16 cellular contexts compared by ENCODE assay signal in genomic region chr3:177680442-177680821, GRCh38.
DNase-seq lines count a peak whose midpoint lies in the region; ATAC-seq and TF ChIP-seq lines count a peak whose summit lies in the region.
"Had no signal": no experiment of that assay in that cellular context is flagged by ENCODE, and none has a peak within 500 bp of the region (broad histone marks: within the 10 kb centered on the region; RNA-seq: fewer than 3 reads in every experiment).

No MANE protein-coding gene starts in this region.

- H3K4me3 ChIP-seq in epithelial cell of esophagus (ENCODE audit: low read length) (no peak overlapping the region), spleen (no peak overlapping the region)
- H3K4me3 ChIP-seq: Peyer's patch, thoracic aorta had no signal

- H3K36me3 ChIP-seq in spleen, result no peaks in the 10 kb centered on the region
- H3K36me3 ChIP-seq: Peyer's patch, thoracic aorta had no signal

- peaks cover 6% of the 10 kb centered on the region for H3K36me3 Mint-ChIP-seq in activated CD8-positive, alpha-beta memory T cell treated with anti-CD3 and anti-CD28 coated beads, Interleukin-2, amount 10 ng/mL, durations not matched to agents 7 days and 5 days
- H3K36me3 Mint-ChIP-seq: activated naive CD4-positive, alpha-beta T cell treated with anti-CD3 and anti-CD28 coated beads, Interleukin-2, amount 50 U/mL, for 24 hours had no signal

- TF ChIP-seq CTCF in RWPE1 (conservative IDR thresholded peaks at IDR 0.05; ENCODE audit: low read depth), result no peak
- no peak for TF ChIP-seq CTCF in epithelial cell of esophagus (IDR thresholded peaks at IDR 0.05; ENCODE audit: insufficient read depth, low read depth, low read length, missing control alignments)
- TF ChIP-seq CTCF in spleen (IDR thresholded peaks at IDR 0.05 in 8 of 11, conservative IDR thresholded peaks at IDR 0.05 in 3 of 11), result no peak

- H3K27ac Mint-ChIP-seq in activated CD8-positive, alpha-beta memory T cell treated with anti-CD3 and anti-CD28 coated beads, Interleukin-2, amount 10 ng/mL, durations not matched to agents 7 days and 5 days, result peak overlapping the region; percentile 10
- H3K27ac Mint-ChIP-seq: activated naive CD4-positive, alpha-beta T cell treated with anti-CD3 and anti-CD28 coated beads, Interleukin-2, amount 50 U/mL, for 24 hours; T-helper 1 cell treated with Interleukin-12 subunit alpha and Interleukin-12 subunit beta and Interleukin-4 antibody, amounts not matched to agents 30 μg/mL and 1 μg/mL, for 36 hours had no signal

- no peaks in the 10 kb centered on the region for H3K27me3 ChIP-seq in spleen (replicated peaks in 1 of 7)
- H3K27me3 ChIP-seq: Peyer's patch had no signal

- intact Hi-C loops in spleen (cut with DNase I; ENCODE audit: low total_unique reads), result no loop called here

- CTCF ChIA-PET in activated CD8-positive, alpha-beta memory T cell treated with anti-CD3 and anti-CD28 coated beads, Interleukin-2, amount 10 ng/mL, durations not matched to agents 7 days and 5 days (lab: Charles Lee), result interaction anchor here (1.0 to 1.2 kb wide), 3 partner anchors 9 to 129 kb away, joined by 3 to 4 read pairs (median 4); no protein-coding TSS in a partner anchor
- CTCF ChIA-PET in RWPE1 (lab: Yijun Ruan, JAX), result interaction anchor here (0.5 to 1.0 kb wide), 2 partner anchors 58 to 126 kb away, joined by 3 to 7 read pairs; no protein-coding TSS in a partner anchor

- no peak for ATAC-seq in activated CD8-positive, alpha-beta memory T cell treated with anti-CD3 and anti-CD28 coated beads, Interleukin-2, amount 10 ng/mL, durations not matched to agents 7 days and 5 days
- ATAC-seq in GM18498 (IDR thresholded peaks at IDR 0.05; ENCODE audit: unreplicated experiment), result no peak
- ATAC-seq in HG03378 (IDR thresholded peaks at IDR 0.05; ENCODE audit: unreplicated experiment), result no peak
- ATAC-seq: left colon had no signal

- H3K9me3 ChIP-seq in spleen, result no peaks in the 10 kb centered on the region
- H3K9me3 ChIP-seq: Caco-2, Peyer's patch, thoracic aorta had no signal

- no peak overlapping the region for H3K4me3 Mint-ChIP-seq in activated CD8-positive, alpha-beta memory T cell treated with anti-CD3 and anti-CD28 coated beads, Interleukin-2, amount 10 ng/mL, durations not matched to agents 7 days and 5 days
- H3K4me3 Mint-ChIP-seq: activated naive CD4-positive, alpha-beta T cell treated with anti-CD3 and anti-CD28 coated beads, Interleukin-2, amount 50 U/mL, for 24 hours; T-helper 1 cell treated with Interleukin-12 subunit alpha and Interleukin-12 subunit beta and Interleukin-4 antibody, amounts not matched to agents 30 μg/mL and 1 μg/mL, for 36 hours had no signal

- WGBS in spleen, 5 donors, result 91 to 98% (median 97%) methylated on average over 1 of the region's 1 CpG

- POLR2A ChIA-PET in RWPE1 (lab: Yijun Ruan, JAX; ENCODE audit: low non-redundant PET), result no interaction called here

- no peak overlapping the region for H3K27ac ChIP-seq in RWPE1
- H3K27ac ChIP-seq in spleen, result peak overlapping the region in 7 of 8 donors; percentile 23 to 78 (median 58)
- H3K27ac ChIP-seq: Peyer's patch, thoracic aorta had no signal

- DNase-seq in activated CD8-positive, alpha-beta memory T cell treated with anti-CD3 and anti-CD28 coated beads, Interleukin-2, amount 10 ng/mL, durations not matched to agents 7 days and 5 days, result no peak
- DNase-seq in activated CD8-positive, alpha-beta memory T cell treated with anti-CD3 and anti-CD28 coated beads, Interleukin-2, amount 50 U/mL, for 48 hours, result no peak
- DNase-seq in RWPE1 (ENCODE audit: low spot score) (peak; percentile 27), epithelial cell of esophagus (ENCODE audit: low read depth) (peak; percentile 56), spleen (no peak)
- no peak for DNase-seq in stimulated activated CD4-positive, alpha-beta T cell treated with anti-CD3 and anti-CD28 coated beads, Interleukin-1b, Interleukin-23, amount 100 ng/mL, for 48 hours
- DNase-seq: Caco-2, GF-D8, left colon, NCI-H748 treated with DMSO at 0.1 percent for 48 hours, Peyer's patch had no signal

- peaks cover 2% of the 10 kb centered on the region for H3K9me3 Mint-ChIP-seq in activated CD8-positive, alpha-beta memory T cell treated with anti-CD3 and anti-CD28 coated beads, Interleukin-2, amount 10 ng/mL, durations not matched to agents 7 days and 5 days (ENCODE audit: low read depth)
- H3K9me3 Mint-ChIP-seq: activated naive CD4-positive, alpha-beta T cell treated with anti-CD3 and anti-CD28 coated beads, Interleukin-2, amount 50 U/mL, for 24 hours; T-helper 1 cell treated with Interleukin-12 subunit alpha and Interleukin-12 subunit beta and Interleukin-4 antibody, amounts not matched to agents 30 μg/mL and 1 μg/mL, for 36 hours had no signal

- peaks cover 48% of the 10 kb centered on the region for H3K4me1 Mint-ChIP-seq in activated CD8-positive, alpha-beta memory T cell treated with anti-CD3 and anti-CD28 coated beads, Interleukin-2, amount 10 ng/mL, durations not matched to agents 7 days and 5 days

- TF ChIP-seq POLR2A in spleen (IDR thresholded peaks at IDR 0.05), result no peak

- H3K4me1 ChIP-seq in spleen, result peaks cover 8 to 52% (median 22%) of the 10 kb centered on the region in 6 donors
- H3K4me1 ChIP-seq: Peyer's patch had no signal

- H3K27me3 Mint-ChIP-seq in activated CD8-positive, alpha-beta memory T cell treated with anti-CD3 and anti-CD28 coated beads, Interleukin-2, amount 10 ng/mL, durations not matched to agents 7 days and 5 days, result no peaks in the 10 kb centered on the region
- H3K27me3 Mint-ChIP-seq: activated naive CD4-positive, alpha-beta T cell treated with anti-CD3 and anti-CD28 coated beads, Interleukin-2, amount 50 U/mL, for 24 hours had no signal

Comparison
In these comparisons a context has a peak if more than half of its experiments do, and no peak if none do; other contexts are left out.
1. DNase-seq: peak in RWPE1 (single experiment) and epithelial cell of esophagus (single experiment); none in activated CD8-positive, alpha-beta memory T cell treated with anti-CD3 and anti-CD28 coated beads, Interleukin-2, amount 10 ng/mL, durations not matched to agents 7 days and 5 days (single experiment), activated CD8-positive, alpha-beta memory T cell treated with anti-CD3 and anti-CD28 coated beads, Interleukin-2, amount 50 U/mL, for 48 hours (single experiment), spleen (single experiment) and stimulated activated CD4-positive, alpha-beta T cell treated with anti-CD3 and anti-CD28 coated beads, Interleukin-1b, Interleukin-23, amount 100 ng/mL, for 48 hours (single experiment).